ENCODE assay signal across 14 cellular contexts in genomic region chr3:112459750-112460149, GRCh38. TPM values are rescaled to one million over a fixed set of nuclear protein-coding genes. Genes with fewer than 3 reads are reported as not detected.
DNase-seq lines count a peak whose midpoint lies in the region; ATAC-seq and TF ChIP-seq lines count a peak whose summit lies in the region.
"Had no signal": no experiment of that assay in that cellular context is flagged by ENCODE, and none has a peak within 500 bp of the region (broad histone marks: within the 10 kb centered on the region; RNA-seq: fewer than 3 reads in every experiment).

No MANE protein-coding gene starts in this region.

- H3K27me3 ChIP-seq in CD4-positive, alpha-beta memory T cell (ENCODE audit: insufficient read depth, low read length) = no peaks in the 10 kb centered on the region
- H3K27me3 ChIP-seq: sigmoid colon had no signal

- no peaks in the 10 kb centered on the region for H3K9me3 ChIP-seq in CD4-positive, alpha-beta memory T cell (ENCODE audit: control insufficient read depth in 1 of 2, low read length in 2 of 2)
- H3K9me3 ChIP-seq: sigmoid colon had no signal

- H3K4me1 ChIP-seq in CD4-positive, alpha-beta memory T cell (ENCODE audit: insufficient read depth, low read length) = peaks cover 55% of the 10 kb centered on the region
- H3K4me1 ChIP-seq: sigmoid colon had no signal

- CTCF ChIA-PET in CD4-positive, alpha-beta memory T cell (lab: Charles Lee; ENCODE audit: partially characterized antibody) = interaction anchor here (1.3 kb wide), 1 partner anchor 348 kb away, joined by 4 read pairs; no protein-coding TSS in a partner anchor
- CTCF ChIA-PET in activated CD4-positive, alpha-beta memory T cell treated with anti-CD3 and anti-CD28 coated beads, Interleukin-2, amount 10 ng/mL, durations not matched to agents 7 days and 5 days (lab: Charles Lee) = interaction anchor here (0.6 to 1.3 kb wide), 4 partner anchors 23 to 93 kb away, joined by 3 to 8 read pairs (median 4); no protein-coding TSS in a partner anchor

- intact Hi-C loops in CD4-positive, alpha-beta memory T cell (cut with micrococcal nuclease) = no loop called here

- H3K4me3 ChIP-seq in CD4-positive, alpha-beta memory T cell (ENCODE audit: low read length in 2 of 2) = no peak overlapping the region
- H3K4me3 ChIP-seq: sigmoid colon had no signal

- H3K9me3 Mint-ChIP-seq in CD4-positive, alpha-beta memory T cell = no peaks in the 10 kb centered on the region
- H3K9me3 Mint-ChIP-seq in activated CD4-positive, alpha-beta memory T cell treated with anti-CD3 and anti-CD28 coated beads, Interleukin-2, amount 10 ng/mL, durations not matched to agents 7 days and 5 days = peaks cover 4% of the 10 kb centered on the region
- peaks cover 6% of the 10 kb centered on the region for H3K9me3 Mint-ChIP-seq in mesothelial cell of epicardium

- no peak overlapping the region for H3K27ac ChIP-seq in CD4-positive, alpha-beta memory T cell (ENCODE audit: low read depth, low read length)
- H3K27ac ChIP-seq: sigmoid colon had no signal

- H3K36me3 Mint-ChIP-seq in CD4-positive, alpha-beta memory T cell = peaks cover 0 to 2% of the 10 kb centered on the region in 2 donors
- H3K36me3 Mint-ChIP-seq in activated CD4-positive, alpha-beta memory T cell treated with anti-CD3 and anti-CD28 coated beads, Interleukin-2, amount 10 ng/mL, durations not matched to agents 7 days and 5 days (ENCODE audit: low read depth) = peaks cover 47% of the 10 kb centered on the region
- H3K36me3 Mint-ChIP-seq in mesothelial cell of epicardium = no peaks in the 10 kb centered on the region

- no peak for DNase-seq in CD4-positive, alpha-beta memory T cell
- DNase-seq in activated CD4-positive, alpha-beta memory T cell treated with anti-CD3 and anti-CD28 coated beads, Interleukin-2, amount 10 ng/mL, durations not matched to agents 7 days and 5 days = peak; percentile 18
- DNase-seq in GM19240 (ENCODE audit: insufficient read length, low spot score) = no peak
- DNase-seq in mesothelial cell of epicardium (ENCODE audit: low spot score in 2 of 2, unreplicated experiment in 2 of 2) = no peak
- no peak for DNase-seq in C1 segment of cervical spinal cord (lab: John Stamatoyannopoulos, UW)
- DNase-seq: cortex of kidney, sigmoid colon, T-helper 9 cell had no signal

- peak; percentile 40 for ATAC-seq in GM18873 (IDR thresholded peaks at IDR 0.05; ENCODE audit: low FRiP score, unreplicated experiment)
- ATAC-seq in HG02938 (IDR thresholded peaks at IDR 0.05; ENCODE audit: unreplicated experiment) = peak; percentile 34
- ATAC-seq in HG03442 (IDR thresholded peaks at IDR 0.05; ENCODE audit: unreplicated experiment) = no peak

- H3K27ac Mint-ChIP-seq in CD4-positive, alpha-beta memory T cell = peak overlapping the region; percentile 49 to 93 (median 73)
- peak overlapping the region; percentile 86 for H3K27ac Mint-ChIP-seq in activated CD4-positive, alpha-beta memory T cell treated with anti-CD3 and anti-CD28 coated beads, Interleukin-2, amount 10 ng/mL, durations not matched to agents 7 days and 5 days
- H3K27ac Mint-ChIP-seq in mesothelial cell of epicardium = no peak overlapping the region

- peaks cover 35 to 63% (median 52%) of the 10 kb centered on the region in 4 donors for H3K4me1 Mint-ChIP-seq in CD4-positive, alpha-beta memory T cell
- H3K4me1 Mint-ChIP-seq in activated CD4-positive, alpha-beta memory T cell treated with anti-CD3 and anti-CD28 coated beads, Interleukin-2, amount 10 ng/mL, durations not matched to agents 7 days and 5 days = peaks cover 55% of the 10 kb centered on the region
- no peaks in the 10 kb centered on the region for H3K4me1 Mint-ChIP-seq in mesothelial cell of epicardium

- no peaks in the 10 kb centered on the region for H3K36me3 ChIP-seq in CD4-positive, alpha-beta memory T cell (ENCODE audit: insufficient read depth, low read length)
- H3K36me3 ChIP-seq: sigmoid colon had no signal

- peak overlapping the region in 6 of 8 donors; percentile 45 to 87 (median 71) for H3K4me3 Mint-ChIP-seq in CD4-positive, alpha-beta memory T cell
- peak overlapping the region; percentile 57 for H3K4me3 Mint-ChIP-seq in activated CD4-positive, alpha-beta memory T cell treated with anti-CD3 and anti-CD28 coated beads, Interleukin-2, amount 10 ng/mL, durations not matched to agents 7 days and 5 days
- H3K4me3 Mint-ChIP-seq in mesothelial cell of epicardium = no peak overlapping the region

- POLR2A ChIA-PET in CD4-positive, alpha-beta memory T cell (lab: Charles Lee; ENCODE audit: partially characterized antibody) = no interaction called here
- POLR2A ChIA-PET in activated CD4-positive, alpha-beta memory T cell treated with anti-CD3 and anti-CD28 coated beads, Interleukin-2, amount 10 ng/mL, durations not matched to agents 7 days and 5 days (lab: Charles Lee) = interaction anchor here (0.9 to 1.3 kb wide), 3 partner anchors 12 to 39 kb away, joined by 3 to 5 read pairs (median 5); partner anchors contain the start of gene BTLA

- no peaks in the 10 kb centered on the region for H3K27me3 Mint-ChIP-seq in CD4-positive, alpha-beta memory T cell
- H3K27me3 Mint-ChIP-seq in activated CD4-positive, alpha-beta memory T cell treated with anti-CD3 and anti-CD28 coated beads, Interleukin-2, amount 10 ng/mL, durations not matched to agents 7 days and 5 days = no peaks in the 10 kb centered on the region
- H3K27me3 Mint-ChIP-seq in mesothelial cell of epicardium (ENCODE audit: low read depth) = no peaks in the 10 kb centered on the region

- TF ChIP-seq CTCF in mesothelial cell of epicardium (IDR thresholded peaks at IDR 0.05; ENCODE audit: unreplicated experiment) = no peak

RNA-seq across cellular contexts. Expression of gene BTLA, which starts 39.5 kb away (rescaled TPM):
- 10 to 100 TPM; 22.9 to 24.9 TPM for total RNA-seq in CD4-positive, alpha-beta memory T cell
- 10 to 100 TPM; 17.5 to 18.6 TPM for polyA plus RNA-seq in CD4-positive, alpha-beta memory T cell
- 10 to 100 TPM; 45.7 to 46.3 TPM for total RNA-seq in activated CD4-positive, alpha-beta memory T cell treated with anti-CD3 and anti-CD28 coated beads, Interleukin-2, amount 10 ng/mL, durations not matched to agents 7 days and 5 days
- not detected in 3 replicates for total RNA-seq in mesothelial cell of epicardium
- total RNA-seq: lung microvascular endothelial cell, MCF 10A, sigmoid colon had no signal
- polyA plus RNA-seq: BJ had no signal

Comparison
In these comparisons a context has a peak if more than half of its experiments do, and no peak if none do; other contexts are left out.
1. RNA of gene BTLA, which starts 39.5 kb away (total RNA-seq): 45.7 to 46.3 TPM in activated CD4-positive, alpha-beta memory T cell treated with anti-CD3 and anti-CD28 coated beads, Interleukin-2, amount 10 ng/mL, durations not matched to agents 7 days and 5 days and 22.9 to 24.9 TPM in CD4-positive, alpha-beta memory T cell; not detected in mesothelial cell of epicardium; every median in the first group is over 10 times any median in the second.